11 cellular contexts compared by ENCODE assay signal in genomic region chr5:124057815-124058231, GRCh38.
DNase-seq lines count a peak whose midpoint lies in the region; ATAC-seq, FAIRE-seq and TF ChIP-seq lines count a peak whose summit lies in the region.
"Had no signal": no experiment of that assay in that cellular context is flagged by ENCODE, and none has a peak within 500 bp of the region (broad histone marks: within the 10 kb centered on the region; RNA-seq: fewer than 3 reads in every experiment).

No MANE protein-coding gene starts in this region.

- no peak for TF ChIP-seq CTCF in SK-N-SH (IDR thresholded peaks at IDR 0.05)

- no peak overlapping the region for H2AFZ ChIP-seq in SK-N-SH (ENCODE audit: low read depth)

- H3K9ac ChIP-seq in BLaER1 (peak overlapping the region; percentile 28; the same call in 1 of the 2 replicates), SK-N-SH (no peak overlapping the region)

- H3K4me1 Mint-ChIP-seq in memory B cell = peaks cover 35% of the 10 kb centered on the region
- H3K4me1 Mint-ChIP-seq in activated naive CD8-positive, alpha-beta T cell treated with anti-CD3 and anti-CD28 coated beads, Interleukin-2, amount 50 U/mL, for 24 hours = peaks cover 9% of the 10 kb centered on the region

- 4% methylated on average over 3 of the region's 3 CpGs for WGBS in SK-N-SH (ENCODE audit: low lambda C conversion rate)

- CTCF ChIA-PET in SK-N-SH (lab: Yijun Ruan, JAX) = interaction anchor here (0.6 to 1.1 kb wide), 3 partner anchors 303 to 397 kb away, joined by 3 read pairs; no protein-coding TSS in a partner anchor

- H4K20me1 ChIP-seq in BLaER1 (no peaks in the 10 kb centered on the region), SK-N-SH (ENCODE audit: insufficient read depth) (no peaks in the 10 kb centered on the region)

- TF ChIP-seq RAD21 in SK-N-SH (IDR thresholded peaks at IDR 0.05; ENCODE audit: low read length) = peak; percentile 51

- no peaks in the 10 kb centered on the region for H3K27me3 Mint-ChIP-seq in memory B cell
- no peaks in the 10 kb centered on the region for H3K27me3 Mint-ChIP-seq in activated naive CD8-positive, alpha-beta T cell treated with anti-CD3 and anti-CD28 coated beads, Interleukin-2, amount 50 U/mL, for 24 hours

- peaks cover 1% of the 10 kb centered on the region for H3K9me3 Mint-ChIP-seq in memory B cell
- H3K9me3 Mint-ChIP-seq in activated naive CD8-positive, alpha-beta T cell treated with anti-CD3 and anti-CD28 coated beads, Interleukin-2, amount 50 U/mL, for 24 hours = no peaks in the 10 kb centered on the region
- H3K9me3 Mint-ChIP-seq: activated T-cell treated with anti-CD3 and anti-CD28 coated beads, Interleukin-2, amount 50 U/mL, for 72 hours had no signal

- H3K36me3 Mint-ChIP-seq in memory B cell = no peaks in the 10 kb centered on the region
- no peaks in the 10 kb centered on the region for H3K36me3 Mint-ChIP-seq in activated naive CD8-positive, alpha-beta T cell treated with anti-CD3 and anti-CD28 coated beads, Interleukin-2, amount 50 U/mL, for 24 hours (ENCODE audit: low read depth)

- H3F3A ChIP-seq in SK-N-SH (replicated peaks; ENCODE audit: insufficient read depth) = peaks cover 3% of the 10 kb centered on the region

- peak overlapping the region; percentile 77 for H3K4me2 ChIP-seq in BLaER1
- H3K4me2 ChIP-seq in SK-N-SH = peak overlapping the region; percentile 53

- H3K36me3 ChIP-seq in BLaER1 = no peaks in the 10 kb centered on the region
- no peaks in the 10 kb centered on the region for H3K36me3 ChIP-seq in SK-N-SH (replicated peaks in 1 of 2; ENCODE audit: control insufficient read depth in 1 of 2, insufficient read depth in 2 of 2, low read length in 1 of 2)
- H3K36me3 ChIP-seq: WERI-Rb-1 had no signal

- no peaks in the 10 kb centered on the region for H3K79me2 ChIP-seq in SK-N-SH (ENCODE audit: insufficient read depth)

- no peaks in the 10 kb centered on the region for H3K9me2 ChIP-seq in SK-N-SH

- H3K27ac ChIP-seq in BLaER1 = peak overlapping the region; percentile 73
- peak overlapping the region; percentile 83 to 98 for H3K27ac ChIP-seq in SK-N-SH (ENCODE audit: low read depth in 2 of 2, low read length in 1 of 2)
- H3K27ac ChIP-seq: epithelial cell of prostate, WERI-Rb-1 had no signal

- FAIRE-seq in frontal cortex (lab: Jason Lieb, UNC) = no peak

- peak overlapping the region; percentile 81 for H3K4me3 Mint-ChIP-seq in memory B cell
- H3K4me3 Mint-ChIP-seq in activated naive CD8-positive, alpha-beta T cell treated with anti-CD3 and anti-CD28 coated beads, Interleukin-2, amount 50 U/mL, for 24 hours = no peak overlapping the region
- H3K4me3 Mint-ChIP-seq: activated T-cell treated with anti-CD3 and anti-CD28 coated beads, Interleukin-2, amount 50 U/mL, for 72 hours had no signal

- peaks cover 47% of the 10 kb centered on the region for H3K4me1 ChIP-seq in BLaER1
- peaks cover 5 to 40% of the 10 kb centered on the region in 2 experiments; a peak in 2 of 4 replicates for H3K4me1 ChIP-seq in SK-N-SH (ENCODE audit: control insufficient read depth in 1 of 2, insufficient read depth in 2 of 2, low read depth in 1 of 2, low read length in 1 of 2)

- H3K4me3 ChIP-seq in BLaER1 (peak overlapping the region; percentile 31; the same call in 1 of the 2 replicates), SK-N-SH (ENCODE audit: low read depth in 2 of 2, low read length in 1 of 2) (peak overlapping the region; percentile 29 to 35; a peak in 2 of 4 replicates)

- peak overlapping the region; percentile 84 for H3K27ac Mint-ChIP-seq in memory B cell
- H3K27ac Mint-ChIP-seq in activated naive CD8-positive, alpha-beta T cell treated with anti-CD3 and anti-CD28 coated beads, Interleukin-2, amount 50 U/mL, for 24 hours = no peak overlapping the region
- H3K27ac Mint-ChIP-seq: activated T-cell treated with anti-CD3 and anti-CD28 coated beads, Interleukin-2, amount 50 U/mL, for 72 hours had no signal

- H3K9me3 ChIP-seq in BLaER1 (no peaks in the 10 kb centered on the region), SK-N-SH (no peaks in the 10 kb centered on the region)

- peak; percentile 94 to 98 for TF ChIP-seq EP300 in SK-N-SH (IDR thresholded peaks at IDR 0.05; ENCODE audit: borderline replicate concordance in 1 of 2, low read depth in 1 of 2, low read length in 1 of 2)

- DNase-seq in SK-N-SH (peak; percentile 57), memory B cell (ENCODE audit: low spot score in 2 of 2) (no peak), SIG-M5 treated with dmso at 0.1 percent for 504 hours (lab: John Stamatoyannopoulos, UW; ENCODE audit: unreplicated experiment) (no peak), NCI-H526 (lab: John Stamatoyannopoulos, UW) (no peak), frontal cortex (ENCODE audit: low spot score in 2 of 2) (no peak)
- no peak for DNase-seq in activated naive CD8-positive, alpha-beta T cell treated with anti-CD3 and anti-CD28 coated beads, Interleukin-2, amount 50 U/mL, for 24 hours
- DNase-seq: activated T-cell treated with anti-CD3 and anti-CD28 coated beads, Interleukin-2, amount 50 U/mL, for 72 hours had no signal

- POLR2A ChIA-PET in SK-N-SH (lab: Yijun Ruan, JAX) = interaction anchor here (1.5 kb wide), 1 partner anchor 70 kb away, joined by 5 read pairs; no protein-coding TSS in a partner anchor

- H3K27me3 ChIP-seq in BLaER1 = no peaks in the 10 kb centered on the region
- no peaks in the 10 kb centered on the region for H3K27me3 ChIP-seq in SK-N-SH (ENCODE audit: insufficient read depth)

- ATAC-seq in GM18868 (IDR thresholded peaks at IDR 0.05; ENCODE audit: unreplicated experiment) (peak; percentile 0), memory B cell (ENCODE audit: low read depth) (no peak)
- ATAC-seq in activated naive CD8-positive, alpha-beta T cell treated with anti-CD3 and anti-CD28 coated beads, Interleukin-2, amount 50 U/mL, for 24 hours = no peak
- ATAC-seq: activated T-cell treated with anti-CD3 and anti-CD28 coated beads, Interleukin-2, amount 50 U/mL, for 72 hours had no signal

TF ChIP-seq in SK-N-SH, 30 proteins besides CTCF, POLR2A, EP300 and RAD21 (continues in another document):
- TF ChIP-seq POLR2AphosphoS5 (IDR thresholded peaks at IDR 0.05; ENCODE audit: low read depth, low read length) (peak; percentile 97), MEF2A (IDR thresholded peaks at IDR 0.05; ENCODE audit: borderline replicate concordance, low read depth) (peak; percentile 55; the same call in 1 of the 2 replicates), GATA2 (CRISPR knock-in tag; IDR thresholded peaks at IDR 0.05) (peak; percentile 98), GABPA (IDR thresholded peaks at IDR 0.05; ENCODE audit: low read depth) (no peak), FOXJ3 (CRISPR knock-in tag; IDR thresholded peaks at IDR 0.05) (peak; percentile 92), YY1 (IDR thresholded peaks at IDR 0.05; ENCODE audit: low read depth) (no peak), CHD2 (IDR thresholded peaks at IDR 0.05; ENCODE audit: low read length, partially characterized antibody) (peak; percentile 87), IRF3 (IDR thresholded peaks at IDR 0.05; ENCODE audit: low read depth, low read length) (no peak), SIN3A (IDR thresholded peaks at IDR 0.05; ENCODE audit: borderline replicate concordance, low read depth, low read length) (peak; percentile 19; the same call in 1 of the 2 replicates), FOXM1 (IDR thresholded peaks at IDR 0.05; ENCODE audit: low read depth) (peak; percentile 82), TAF1 (IDR thresholded peaks at IDR 0.05; ENCODE audit: borderline replicate concordance, low read depth, low read length) (no peak), ELF1 (IDR thresholded peaks at IDR 0.05) (peak; percentile 19; the same call in 1 of the 2 replicates), JUND (IDR thresholded peaks at IDR 0.05) (peak; percentile 87), RCOR1 (IDR thresholded peaks at IDR 0.05; ENCODE audit: low read length) (peak; percentile 97), RXRA (IDR thresholded peaks at IDR 0.05; ENCODE audit: borderline replicate concordance, low read depth) (peak; percentile 78; the same call in 1 of the 2 replicates)
- TF ChIP-seq, protein P1, sequence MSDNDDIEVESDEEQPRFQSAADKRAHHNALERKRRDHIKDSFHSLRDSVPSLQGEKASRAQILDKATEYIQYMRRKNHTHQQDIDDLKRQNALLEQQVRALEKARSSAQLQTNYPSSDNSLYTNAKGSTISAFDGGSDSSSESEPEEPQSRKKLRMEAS (IDR thresholded peaks at IDR 0.05; ENCODE audit: low read depth) = no peak
- TF ChIP-seq, protein P2, sequence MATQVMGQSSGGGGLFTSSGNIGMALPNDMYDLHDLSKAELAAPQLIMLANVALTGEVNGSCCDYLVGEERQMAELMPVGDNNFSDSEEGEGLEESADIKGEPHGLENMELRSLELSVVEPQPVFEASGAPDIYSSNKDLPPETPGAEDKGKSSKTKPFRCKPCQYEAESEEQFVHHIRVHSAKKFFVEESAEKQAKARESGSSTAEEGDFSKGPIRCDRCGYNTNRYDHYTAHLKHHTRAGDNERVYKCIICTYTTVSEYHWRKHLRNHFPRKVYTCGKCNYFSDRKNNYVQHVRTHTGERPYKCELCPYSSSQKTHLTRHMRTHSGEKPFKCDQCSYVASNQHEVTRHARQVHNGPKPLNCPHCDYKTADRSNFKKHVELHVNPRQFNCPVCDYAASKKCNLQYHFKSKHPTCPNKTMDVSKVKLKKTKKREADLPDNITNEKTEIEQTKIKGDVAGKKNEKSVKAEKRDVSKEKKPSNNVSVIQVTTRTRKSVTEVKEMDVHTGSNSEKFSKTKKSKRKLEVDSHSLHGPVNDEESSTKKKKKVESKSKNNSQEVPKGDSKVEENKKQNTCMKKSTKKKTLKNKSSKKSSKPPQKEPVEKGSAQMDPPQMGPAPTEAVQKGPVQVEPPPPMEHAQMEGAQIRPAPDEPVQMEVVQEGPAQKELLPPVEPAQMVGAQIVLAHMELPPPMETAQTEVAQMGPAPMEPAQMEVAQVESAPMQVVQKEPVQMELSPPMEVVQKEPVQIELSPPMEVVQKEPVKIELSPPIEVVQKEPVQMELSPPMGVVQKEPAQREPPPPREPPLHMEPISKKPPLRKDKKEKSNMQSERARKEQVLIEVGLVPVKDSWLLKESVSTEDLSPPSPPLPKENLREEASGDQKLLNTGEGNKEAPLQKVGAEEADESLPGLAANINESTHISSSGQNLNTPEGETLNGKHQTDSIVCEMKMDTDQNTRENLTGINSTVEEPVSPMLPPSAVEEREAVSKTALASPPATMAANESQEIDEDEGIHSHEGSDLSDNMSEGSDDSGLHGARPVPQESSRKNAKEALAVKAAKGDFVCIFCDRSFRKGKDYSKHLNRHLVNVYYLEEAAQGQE (IDR thresholded peaks at IDR 0.05; ENCODE audit: low read depth, low read length) = 0 out of 2 replicates have a peak, but pooled peaks have one; percentile 11
